In genomic region chr9:83239787-83240186, GRCh38 we compare ENCODE assay signal across 16 cellular contexts.
"Had no signal": no experiment of that assay in that cellular context is flagged by ENCODE, and none has a peak within 500 bp of the region (broad histone marks: within the 10 kb centered on the region; RNA-seq: fewer than 3 reads in every experiment).

No MANE protein-coding gene starts in this region.

- H3K79me2 ChIP-seq: parathyroid adenoma had no signal

- H3K4me3 ChIP-seq: skin epidermis, thyroid gland had no signal

- H3K4me3 Mint-ChIP-seq: activated CD4-positive, alpha-beta memory T cell treated with anti-CD3 and anti-CD28 coated beads for 36 hours; activated T-cell treated with anti-CD3 and anti-CD28 coated beads, Interleukin-2, amount 50 U/mL, for 4 hours; central memory CD8-positive, alpha-beta T cell; effector memory CD8-positive, alpha-beta T cell had no signal

- H3K9me3 Mint-ChIP-seq: activated CD4-positive, alpha-beta memory T cell treated with anti-CD3 and anti-CD28 coated beads for 36 hours; activated T-cell treated with anti-CD3 and anti-CD28 coated beads, Interleukin-2, amount 50 U/mL, for 4 hours; central memory CD8-positive, alpha-beta T cell had no signal

- H3K9me3 ChIP-seq: thyroid gland had no signal

- H3K27ac ChIP-seq: foreskin keratinocyte, parathyroid adenoma, skin epidermis, VCaP had no signal

- H2AFZ ChIP-seq: parathyroid adenoma had no signal

- H3K27me3 Mint-ChIP-seq: activated CD4-positive, alpha-beta memory T cell treated with anti-CD3 and anti-CD28 coated beads for 36 hours; central memory CD8-positive, alpha-beta T cell had no signal

- H3K4me1 Mint-ChIP-seq: central memory CD8-positive, alpha-beta T cell had no signal

- H3K36me3 ChIP-seq: thyroid gland had no signal

- H3K4me1 ChIP-seq: foreskin keratinocyte, parathyroid adenoma had no signal

- DNase-seq: activated CD4-positive, alpha-beta memory T cell treated with anti-CD3 and anti-CD28 coated beads for 36 hours; activated effector memory CD4-positive, alpha-beta T cell treated with anti-CD3 and anti-CD28 coated beads, Interleukin-2, amount 50 U/mL, for 16 hours; activated T-cell treated with anti-CD3 and anti-CD28 coated beads, Interleukin-2, amount 50 U/mL, for 4 hours; aorta; effector memory CD8-positive, alpha-beta T cell; erythroblast; foreskin keratinocyte; kidney; stimulated activated CD4-positive, alpha-beta T cell treated with anti-CD3 and anti-CD28 coated beads, Interleukin-4, amount 100 ng/mL, for 4 hours; T-helper 1 cell had no signal

- H3K27me3 ChIP-seq: foreskin keratinocyte, thyroid gland had no signal

- ATAC-seq: activated naive CD4-positive, alpha-beta T cell treated with anti-CD3 and anti-CD28 coated beads, Interleukin-2, amount 50 U/mL, for 72 hours; activated T-cell treated with anti-CD3 and anti-CD28 coated beads, Interleukin-2, amount 50 U/mL, for 4 hours; effector memory CD8-positive, alpha-beta T cell; foreskin keratinocyte had no signal

- H3K36me3 Mint-ChIP-seq: activated naive CD4-positive, alpha-beta T cell treated with anti-CD3 and anti-CD28 coated beads, Interleukin-2, amount 50 U/mL, for 72 hours had no signal

- H3K27ac Mint-ChIP-seq: activated CD4-positive, alpha-beta memory T cell treated with anti-CD3 and anti-CD28 coated beads for 36 hours; activated naive CD4-positive, alpha-beta T cell treated with anti-CD3 and anti-CD28 coated beads, Interleukin-2, amount 50 U/mL, for 72 hours; effector memory CD8-positive, alpha-beta T cell had no signal
